Comparison of ENCODE assay signal across 37 cellular contexts in genomic region chr4:184774152-184774551, GRCh38. TPM values are rescaled to one million over a fixed set of nuclear protein-coding genes. Genes with fewer than 3 reads are reported as not detected.
A peak's percentile ranks its signal among the peaks of the same experiment; 100 is the strongest.
DNase-seq lines count a peak whose midpoint lies in the region; ATAC-seq, FAIRE-seq and TF ChIP-seq lines count a peak whose summit lies in the region.
"Had no signal": no experiment of that assay in that cellular context is flagged by ENCODE, and none has a peak within 500 bp of the region (broad histone marks: within the 10 kb centered on the region; RNA-seq: fewer than 3 reads in every experiment).

No MANE protein-coding gene starts in this region.

- H4K20me1 ChIP-seq in K562 (replicated peaks; ENCODE audit: control insufficient read depth, insufficient read depth, low read length) = no peaks in the 10 kb centered on the region
- no peaks in the 10 kb centered on the region for H4K20me1 ChIP-seq in osteoblast (ENCODE audit: insufficient read depth, low read length)
- H4K20me1 ChIP-seq: BLaER1 had no signal

- H3K27me3 ChIP-seq in K562 (ENCODE audit: control insufficient read depth in 2 of 2, insufficient read depth in 2 of 2, low read length in 2 of 2) (no peaks in the 10 kb centered on the region), osteoblast (ENCODE audit: insufficient read depth, low read length) (no peaks in the 10 kb centered on the region), subcutaneous abdominal adipose tissue (ENCODE audit: control insufficient read depth in 5 of 5, insufficient read depth in 4 of 5, low read length in 5 of 5) (no peaks in the 10 kb centered on the region)
- H3K27me3 ChIP-seq: BE2C; BLaER1; BLaER1 treated with 17β-estradiol and CSF1 and Interleukin-3, amounts not matched to agents 10 nM and 100 nM had no signal

- H3K27ac ChIP-seq in K562 (ENCODE audit: extremely low read depth, low read depth, low read length) (no peak overlapping the region), osteoblast (ENCODE audit: low read depth, low read length) (no peak overlapping the region), subcutaneous abdominal adipose tissue (ENCODE audit: low read depth, low read length) (peak overlapping the region; percentile 52)
- H3K27ac ChIP-seq: 22Rv1; A549; BLaER1; BLaER1 treated with 17β-estradiol and CSF1 and Interleukin-3, amounts not matched to agents 10 nM and 100 nM; C4-2B had no signal

- CTCF ChIA-PET in K562 (lab: Yijun Ruan, JAX; ENCODE audit: low intra/inter-chr PET ratio) = no interaction called here

- H3K4me3 ChIP-seq in K562 (no peak overlapping the region), osteoblast (ENCODE audit: insufficient read depth, low read length) (no peak overlapping the region), subcutaneous abdominal adipose tissue (ENCODE audit: low read depth in 1 of 5, low read length in 5 of 5) (no peak overlapping the region)
- H3K4me3 ChIP-seq: A549; BLaER1; BLaER1 treated with 17β-estradiol and CSF1 and Interleukin-3, amounts not matched to agents 10 nM and 100 nM had no signal

- no peak overlapping the region for H3K27ac Mint-ChIP-seq in type B pancreatic cell
- H3K27ac Mint-ChIP-seq: B cell; CD4-positive, alpha-beta T cell; CD4-positive, CD25-positive, alpha-beta regulatory T cell; CD8-positive, alpha-beta memory T cell; CD8-positive, alpha-beta T cell had no signal

- H3K36me3 ChIP-seq in K562 (ENCODE audit: control insufficient read depth, insufficient read depth, low read length) (no peaks in the 10 kb centered on the region), osteoblast (ENCODE audit: insufficient read depth, low read length) (peaks cover 5% of the 10 kb centered on the region), subcutaneous abdominal adipose tissue (ENCODE audit: control insufficient read depth in 5 of 5, insufficient read depth in 5 of 5, low read length in 5 of 5) (peaks cover 48 to 76% (median 61%) of the 10 kb centered on the region in 5 donors)
- H3K36me3 ChIP-seq: BE2C, BLaER1 had no signal

- H3K4me3 Mint-ChIP-seq in type B pancreatic cell = no peak overlapping the region
- H3K4me3 Mint-ChIP-seq: B cell; CD14-positive monocyte; CD4-positive, alpha-beta memory T cell; CD4-positive, alpha-beta T cell; CD4-positive, CD25-positive, alpha-beta regulatory T cell; CD8-positive, alpha-beta memory T cell; CD8-positive, alpha-beta T cell had no signal

- H3K9ac ChIP-seq in K562 (ENCODE audit: insufficient read depth in 1 of 2, low read depth in 2 of 2, low read length in 2 of 2) (no peak overlapping the region), subcutaneous abdominal adipose tissue (ENCODE audit: low read length in 5 of 5) (no peak overlapping the region)
- H3K9ac ChIP-seq: BLaER1; BLaER1 treated with 17β-estradiol and CSF1 and Interleukin-3, amounts not matched to agents 10 nM and 100 nM had no signal

- no peaks in the 10 kb centered on the region for H3K4me1 Mint-ChIP-seq in type B pancreatic cell (ENCODE audit: unreplicated experiment)
- H3K4me1 Mint-ChIP-seq: B cell; CD14-positive monocyte; CD4-positive, alpha-beta memory T cell; CD4-positive, CD25-positive, alpha-beta regulatory T cell; CD8-positive, alpha-beta memory T cell had no signal

- no peak for TF ChIP-seq POLR2A in K562 (conservative IDR thresholded peaks at IDR 0.05)

- no peaks in the 10 kb centered on the region for H3K79me2 ChIP-seq in K562 (ENCODE audit: control insufficient read depth, insufficient read depth, low read length)
- no peaks in the 10 kb centered on the region for H3K79me2 ChIP-seq in osteoblast (ENCODE audit: insufficient read depth, low read length)

- WGBS in K562 (ENCODE audit: insufficient coverage, low coverage, missing lambda C conversion rate) = 57% methylated on average over 7 of the region's 7 CpGs

- H3K27me3 Mint-ChIP-seq in type B pancreatic cell = no peaks in the 10 kb centered on the region
- H3K27me3 Mint-ChIP-seq: B cell; CD4-positive, alpha-beta memory T cell; CD4-positive, alpha-beta T cell; CD4-positive, CD25-positive, alpha-beta regulatory T cell had no signal

- H3K4me2 ChIP-seq in K562 (ENCODE audit: insufficient read depth, low read length) = no peak overlapping the region
- no peak overlapping the region for H3K4me2 ChIP-seq in osteoblast (ENCODE audit: insufficient read depth, low read length)
- H3K4me2 ChIP-seq: A549; BLaER1; BLaER1 treated with 17β-estradiol and CSF1 and Interleukin-3, amounts not matched to agents 10 nM and 100 nM had no signal

- H3K9me3 Mint-ChIP-seq in type B pancreatic cell = no peaks in the 10 kb centered on the region
- H3K9me3 Mint-ChIP-seq: CD4-positive, alpha-beta memory T cell; CD4-positive, alpha-beta T cell; CD4-positive, CD25-positive, alpha-beta regulatory T cell; CD8-positive, alpha-beta memory T cell; CD8-positive, alpha-beta T cell had no signal

- no peak for DNase-seq in K562 (ENCODE audit: extremely low read depth in 1 of 4, low spot score in 3 of 4)
- DNase-seq in osteoblast (ENCODE audit: insufficient read length, low spot score, missing footprints) = peak; percentile 73
- peak; percentile 29 for DNase-seq in putamen (ENCODE audit: low spot score)
- DNase-seq in type B pancreatic cell (ENCODE audit: extremely low spot score, unreplicated experiment) = no peak
- DNase-seq in amniotic stem cell (lab: John Stamatoyannopoulos, UW) = no peak
- no peak for DNase-seq in foreskin melanocyte
- DNase-seq: 8988T; ACHN; AML-193; BE2C; C1 segment of cervical spinal cord; Caco-2; Calu3; CD4-positive, alpha-beta memory T cell; CD4-positive, alpha-beta T cell; CD4-positive, CD25-positive, alpha-beta regulatory T cell; CD8-positive, alpha-beta memory T cell; CD8-positive, alpha-beta T cell; COR-L47; DMS 273 treated with DMSO at 0.1 percent for 48 hours; DMS153; DMS53; DMS79; DMS79 treated with DMSO at 0.1 percent for 48 hours; DND-41; EL had no signal

- TF ChIP-seq RAD21 in K562 (CRISPR knock-in tag; conservative IDR thresholded peaks at IDR 0.05 in 1 of 2, IDR thresholded peaks at IDR 0.05 in 1 of 2) = no peak

- no TSS peak for BruUV-seq in K562 (replicated peaks; lab: Mats Ljungman, UMichigan)

- intact Hi-C loops in K562 (cut with micrococcal nuclease) = no loop called here

- no peak for TF ChIP-seq EP300 in K562 (IDR thresholded peaks at IDR 0.05; ENCODE audit: low read length)

- FAIRE-seq in K562 (lab: Jason Lieb, UNC) = no peak
- FAIRE-seq: A204.1, A549, D721Med had no signal

- H3K4me1 ChIP-seq in K562 (replicated peaks in 1 of 2; ENCODE audit: control insufficient read depth in 2 of 2, insufficient read depth in 2 of 2, low read length in 2 of 2) = no peaks in the 10 kb centered on the region
- no peaks in the 10 kb centered on the region for H3K4me1 ChIP-seq in osteoblast (ENCODE audit: insufficient read depth, low read length)
- H3K4me1 ChIP-seq in subcutaneous abdominal adipose tissue (ENCODE audit: control insufficient read depth in 5 of 5, insufficient read depth in 5 of 5, low read length in 5 of 5) = peaks cover 0 to 22% (median 10%) of the 10 kb centered on the region in 5 donors
- H3K4me1 ChIP-seq: A549; BE2C; BLaER1; BLaER1 treated with 17β-estradiol and CSF1 and Interleukin-3, amounts not matched to agents 10 nM and 100 nM; Caco-2 had no signal

- H3K9me1 ChIP-seq in K562 (ENCODE audit: control insufficient read depth, insufficient read depth, low read length) = no peaks in the 10 kb centered on the region

- ATAC-seq in K562 = no peak
- no peak for ATAC-seq in HG03521 (IDR thresholded peaks at IDR 0.05; ENCODE audit: unreplicated experiment)
- ATAC-seq: A549; CD8-positive, alpha-beta T cell had no signal

- H3K36me3 Mint-ChIP-seq in type B pancreatic cell = peaks cover 5% of the 10 kb centered on the region

- H3K9me3 ChIP-seq in K562 (replicated peaks; ENCODE audit: control insufficient read depth, insufficient read depth, low read depth, low read length) (no peaks in the 10 kb centered on the region), osteoblast (ENCODE audit: low read depth, low read length) (no peaks in the 10 kb centered on the region), subcutaneous abdominal adipose tissue (ENCODE audit: control insufficient read depth in 5 of 5, low read length in 5 of 5) (no peaks in the 10 kb centered on the region)
- H3K9me3 ChIP-seq: A549, BE2C, Caco-2 had no signal

- H2AFZ ChIP-seq in K562 (ENCODE audit: low read depth, low read length) (no peak overlapping the region), osteoblast (ENCODE audit: low read length) (no peak overlapping the region)

- in situ Hi-C loops in K562 (cut with MboI) = no loop called here

- TF ChIP-seq CTCF in K562 (IDR thresholded peaks at IDR 0.05 in 2 of 3, conservative IDR thresholded peaks at IDR 0.05 in 1 of 3; ENCODE audit: insufficient read depth in 2 of 3, low read depth in 1 of 3, low read length in 3 of 3) = no peak
- TF ChIP-seq CTCF in osteoblast (IDR thresholded peaks at IDR 0.05; ENCODE audit: extremely low read depth, low read depth, low read length) = no peak
- no peak for TF ChIP-seq CTCF in type B pancreatic cell (conservative IDR thresholded peaks at IDR 0.05)

- POLR2A ChIA-PET in K562 (lab: Yijun Ruan, JAX) = no interaction called here

RNA-seq across cellular contexts. Expression of gene CENPU, which starts 40.3 kb away (rescaled TPM):
- 22.8 and 65.9 TPM in 2 replicates for total RNA-seq in K562 (2011; cell fraction: chromatin; rRNA removed; ENCODE audit: low replicate concordance)
- 11.3 and 12.8 TPM in 2 replicates for total RNA-seq in K562 (2011; cell fraction: nucleolus; rRNA removed)
- total RNA-seq in K562 (2011; cell fraction: nucleoplasm; rRNA removed) = 24.1 and 26.8 TPM in 2 replicates
- total RNA-seq in K562 (2014; rRNA removed) (44.8 and 65.5 TPM in 2 replicates), K562 (2014; rRNA removed; fragmentation: Illumina TruSeq; extraction: Trizol) (97.0 and 120 TPM in 2 replicates), K562 (2015; rRNA removed; fragmentation: Illumina TruSeq; extraction: Trizol) (80.7 and 85.8 TPM in 2 replicates), K562 (2021) (61.5 and 65.3 TPM in 2 replicates), osteoblast (5.1 and 6.8 TPM in 2 replicates), type B pancreatic cell (ENCODE audit: low replicate concordance) (23.1 and 52.1 TPM in 2 replicates)
- polyA plus RNA-seq in K562 (2011; rRNA removed) (85.2 and 98.7 TPM in 2 replicates), K562 (2014; fragmentation: Illumina TruSeq; extraction: Trizol) (83.0 and 95.8 TPM in 2 replicates), K562 (2014; fragmentation: Nextera tagmentation; extraction: Ambion mirVana) (10 to 100 TPM; 39.4 to 53.7 TPM), K562 (2014; rRNA removed) (74.3 and 84.3 TPM in 2 replicates)
- polyA plus RNA-seq in K562 (2011; cell fraction: cytosol; rRNA removed) = 6.5 and 18.3 TPM in 2 replicates
- polyA plus RNA-seq in K562 (2011; cell fraction: nucleus; rRNA removed) = 32.3 and 51.0 TPM in 2 replicates
- polyA plus RNA-seq in K562 (2012) = 46.9 and 78.6 TPM in 2 replicates
- 47.8 and 60.0 TPM in 2 replicates for polyA minus RNA-seq in K562 (2011; rRNA and poly(A)+ RNA removed)
- polyA minus RNA-seq in K562 (2011; cell fraction: cytosol; rRNA and poly(A)+ RNA removed) = 18.9 and 22.0 TPM in 2 replicates
- polyA minus RNA-seq in K562 (2011; cell fraction: nucleus; rRNA and poly(A)+ RNA removed) = 15.9 and 31.9 TPM in 2 replicates

RNA-seq across cellular contexts. Expression of gene ACSL1, which starts 51.6 kb away (rescaled TPM):
- 7.8 and 10.5 TPM in 2 replicates for total RNA-seq in K562 (2011; cell fraction: chromatin; rRNA removed; ENCODE audit: low replicate concordance)
- total RNA-seq in K562 (2011; cell fraction: nucleolus; rRNA removed) = 3.7 and 4.2 TPM in 2 replicates
- 6.9 and 7.2 TPM in 2 replicates for total RNA-seq in K562 (2011; cell fraction: nucleoplasm; rRNA removed)
- 14.0 and 14.3 TPM in 2 replicates for total RNA-seq in K562 (2014; rRNA removed)
- 23.6 and 25.3 TPM in 2 replicates for total RNA-seq in K562 (2014; rRNA removed; fragmentation: Illumina TruSeq; extraction: Trizol)
- 15.2 and 15.9 TPM in 2 replicates for total RNA-seq in K562 (2015; rRNA removed; fragmentation: Illumina TruSeq; extraction: Trizol)
- total RNA-seq in K562 (2021) = 22.2 and 22.6 TPM in 2 replicates
- 6.7 and 21.8 TPM in 2 replicates for polyA plus RNA-seq in K562 (2011; rRNA removed)
- polyA plus RNA-seq in K562 (2011; cell fraction: cytosol; rRNA removed) = 2.9 and 11.7 TPM in 2 replicates
- polyA plus RNA-seq in K562 (2011; cell fraction: nucleus; rRNA removed) = 5.2 and 22.6 TPM in 2 replicates
- polyA plus RNA-seq in K562 (2012) = 13.0 and 38.4 TPM in 2 replicates
- 24.1 and 24.4 TPM in 2 replicates for polyA plus RNA-seq in K562 (2014; fragmentation: Illumina TruSeq; extraction: Trizol)
- polyA plus RNA-seq in K562 (2014; fragmentation: Nextera tagmentation; extraction: Ambion mirVana) = 10 to 100 TPM; 10.2 to 11.3 TPM
- polyA plus RNA-seq in K562 (2014; rRNA removed) = 15.0 TPM in 2 replicates
- 9.4 and 28.7 TPM in 2 replicates for polyA minus RNA-seq in K562 (2011; rRNA and poly(A)+ RNA removed)
- 4.5 and 25.5 TPM in 2 replicates for polyA minus RNA-seq in K562 (2011; cell fraction: cytosol; rRNA and poly(A)+ RNA removed)
- polyA minus RNA-seq in K562 (2011; cell fraction: nucleus; rRNA and poly(A)+ RNA removed) = 2.6 and 14.3 TPM in 2 replicates
- 57.5 and 61.0 TPM in 2 replicates for total RNA-seq in osteoblast
- total RNA-seq in type B pancreatic cell (ENCODE audit: low replicate concordance) = 89.0 and 156 TPM in 2 replicates

Comparison
In these comparisons a context has a peak if more than half of its experiments do, and no peak if none do; other contexts are left out.
1. DNase-seq: peak in osteoblast (single experiment) and putamen (single experiment); none in K562 (0 of 4), type B pancreatic cell (single experiment), amniotic stem cell (single experiment) and foreskin melanocyte (single experiment).